25 cellular contexts compared by ENCODE assay signal in the genomic region with DNA sequence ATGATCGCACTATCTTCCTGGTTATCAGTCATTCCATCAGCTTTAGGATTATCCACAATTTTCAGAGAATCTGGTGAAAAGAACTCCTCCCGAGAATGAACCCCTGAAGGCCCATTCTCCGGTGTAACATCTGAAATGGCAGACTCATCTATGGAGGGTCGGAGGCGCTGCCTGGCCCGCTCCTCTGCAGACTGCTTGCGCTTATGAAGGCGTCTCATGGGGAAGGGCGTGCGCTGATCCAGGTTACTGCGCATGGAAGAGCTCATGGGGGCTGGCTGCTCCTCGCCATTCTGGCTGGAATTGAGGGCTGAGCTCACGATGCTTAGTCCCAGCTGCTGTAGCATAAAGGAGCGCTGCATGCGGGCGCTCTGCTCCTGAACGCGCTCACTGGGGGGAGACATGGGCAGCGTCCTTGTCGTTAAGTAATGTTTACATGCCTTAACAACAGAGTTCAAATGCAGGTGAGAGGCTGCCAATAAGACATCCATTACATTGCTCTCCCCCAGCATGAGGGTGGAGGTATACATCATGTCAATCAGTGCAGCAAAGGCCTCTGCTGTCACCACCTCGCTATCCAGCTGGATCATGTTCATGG.
"Had no signal": no experiment of that assay in that cellular context is flagged by ENCODE, and none has a peak within 500 bp of the region (broad histone marks: within the 10 kb centered on the region; RNA-seq: fewer than 3 reads in every experiment).

No MANE protein-coding gene starts in this region.

- H3K4me3 Mint-ChIP-seq: activated naive CD4-positive, alpha-beta T cell treated with anti-CD3 and anti-CD28 coated beads, Interleukin-2, amount 10 ng/mL, durations not matched to agents 7 days and 5 days; activated T-cell treated with anti-CD3 and anti-CD28 coated beads, Interleukin-2, amount 50 U/mL, for 72 hours; central memory CD8-positive, alpha-beta T cell; effector memory CD8-positive, alpha-beta T cell; natural killer cell treated with Interleukin-12 subunit alpha and Interleukin-12 subunit beta and Interleukin-15 and Interleukin-18, amount 100 ng/mL, for 72 hours had no signal

- H3K27me3 ChIP-seq: brain microvascular endothelial cell, esophagus muscularis mucosa, sigmoid colon, thyroid gland had no signal

- H3K4me1 ChIP-seq: thyroid gland had no signal

- H3K9me3 Mint-ChIP-seq: activated naive CD4-positive, alpha-beta T cell treated with anti-CD3 and anti-CD28 coated beads, Interleukin-2, amount 10 ng/mL, durations not matched to agents 7 days and 5 days; activated T-cell treated with anti-CD3 and anti-CD28 coated beads, Interleukin-2, amount 50 U/mL, for 72 hours; central memory CD8-positive, alpha-beta T cell; effector memory CD8-positive, alpha-beta T cell; natural killer cell treated with Interleukin-12 subunit alpha and Interleukin-12 subunit beta and Interleukin-15 and Interleukin-18, amount 100 ng/mL, for 72 hours had no signal

- ATAC-seq: activated T-cell treated with anti-CD3 and anti-CD28 coated beads, Interleukin-2, amount 50 U/mL, for 72 hours; effector memory CD8-positive, alpha-beta T cell; natural killer cell treated with Interleukin-12 subunit alpha and Interleukin-12 subunit beta and Interleukin-15 and Interleukin-18, amount 100 ng/mL, for 72 hours had no signal

- H3K27ac ChIP-seq: brain microvascular endothelial cell, esophagus muscularis mucosa, parathyroid adenoma, sigmoid colon, thyroid gland, WERI-Rb-1 had no signal

- H3K27me3 Mint-ChIP-seq: activated naive CD4-positive, alpha-beta T cell treated with anti-CD3 and anti-CD28 coated beads, Interleukin-2, amount 10 ng/mL, durations not matched to agents 7 days and 5 days; central memory CD8-positive, alpha-beta T cell; effector memory CD8-positive, alpha-beta T cell; natural killer cell treated with Interleukin-12 subunit alpha and Interleukin-12 subunit beta and Interleukin-15 and Interleukin-18, amount 100 ng/mL, for 72 hours had no signal

- H3K4me3 ChIP-seq: esophagus muscularis mucosa, sigmoid colon, smooth muscle cell, thyroid gland had no signal

- H3K9me3 ChIP-seq: esophagus muscularis mucosa, sigmoid colon, SK-N-SH, thyroid gland had no signal

- H3K27ac Mint-ChIP-seq: activated naive CD4-positive, alpha-beta T cell treated with anti-CD3 and anti-CD28 coated beads, Interleukin-2, amount 10 ng/mL, durations not matched to agents 7 days and 5 days; activated T-cell treated with anti-CD3 and anti-CD28 coated beads, Interleukin-2, amount 50 U/mL, for 72 hours; natural killer cell treated with Interleukin-12 subunit alpha and Interleukin-12 subunit beta and Interleukin-15 and Interleukin-18, amount 100 ng/mL, for 72 hours had no signal

- DNase-seq: activated CD4-positive, alpha-beta T cell treated with anti-CD3 and anti-CD28 coated beads for 1 hour; activated effector memory CD4-positive, alpha-beta T cell treated with anti-CD3 and anti-CD28 coated beads, Interleukin-2, amount 50 U/mL, for 16 hours; activated naive CD4-positive, alpha-beta T cell treated with anti-CD3 and anti-CD28 coated beads, Interleukin-2, amount 10 ng/mL, durations not matched to agents 7 days and 5 days; activated T-cell treated with anti-CD3 and anti-CD28 coated beads, Interleukin-2, amount 50 U/mL, for 72 hours; anterior cingulate cortex; brain microvascular endothelial cell; effector memory CD8-positive, alpha-beta T cell; glutamatergic neuron; hippocampal formation; midbrain; nucleus accumbens; sigmoid colon; SK-N-SH; stimulated activated CD4-positive, alpha-beta T cell treated with anti-CD3 and anti-CD28 coated beads, Interleukin-15, amount 100 ng/mL, for 24 hours; stimulated activated CD4-positive, alpha-beta T cell treated with anti-CD3 and anti-CD28 coated beads, Interleukin-2, amount 100 ng/mL, for 48 hours; stimulated activated CD8-positive, alpha-beta memory T cell treated with anti-CD3 and anti-CD28 coated beads, Interleukin-4, amount 100 ng/mL, for 48 hours; stimulated activated naive CD4-positive, alpha-beta T cell treated with Interleukin-2 at 50 U/mL for 16 hours; substantia nigra; thyroid gland; WERI-Rb-1 had no signal
